Comparison of ENCODE assay signal across 27 cellular contexts in the genomic region with DNA sequence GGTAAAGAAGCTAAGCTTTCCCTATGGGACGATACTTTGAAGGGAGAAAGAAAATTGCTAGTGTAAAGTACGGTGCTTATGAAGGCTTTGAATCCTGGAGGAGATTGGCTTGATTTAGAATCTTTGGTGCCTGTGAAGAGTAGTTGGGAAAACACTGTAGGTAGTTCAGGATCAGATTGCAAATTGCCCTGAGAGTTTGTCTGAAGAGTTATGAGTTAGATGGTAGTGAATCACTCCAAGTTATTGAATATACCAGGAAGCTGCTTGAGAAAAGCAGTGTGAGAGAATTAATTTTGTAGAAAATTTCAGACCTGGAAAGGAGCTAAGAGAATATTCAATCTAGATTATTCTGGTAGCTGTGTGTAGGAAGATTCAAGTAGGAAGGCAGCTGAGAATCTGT. TPM values are rescaled to one million over a fixed set of nuclear protein-coding genes. Genes with fewer than 3 reads are reported as not detected.
DNase-seq lines count a peak whose midpoint lies in the region; ATAC-seq and TF ChIP-seq lines count a peak whose summit lies in the region.
"Had no signal": no experiment of that assay in that cellular context is flagged by ENCODE, and none has a peak within 500 bp of the region (broad histone marks: within the 10 kb centered on the region; RNA-seq: fewer than 3 reads in every experiment).

No MANE protein-coding gene starts in this region.

- peak overlapping the region; percentile 30 for H3K27ac Mint-ChIP-seq in activated naive CD4-positive, alpha-beta T cell treated with anti-CD3 and anti-CD28 coated beads, Interleukin-2, amount 50 U/mL, for 24 hours
- no peak overlapping the region for H3K27ac Mint-ChIP-seq in activated naive CD4-positive, alpha-beta T cell treated with anti-CD3 and anti-CD28 coated beads, Interleukin-2, amount 50 U/mL, for 72 hours
- H3K27ac Mint-ChIP-seq in WTC11 = peak overlapping the region; percentile 66; the same call in 1 of the 2 replicates
- H3K27ac Mint-ChIP-seq: neural progenitor cell; stimulated activated naive CD8-positive, alpha-beta T cell treated with anti-CD3 and anti-CD28 coated beads, Interleukin-15, Interleukin-2, amounts not matched to agents 100 ng/mL and 50 ng/mL, for 24 hours; T-helper 1 cell treated with Interleukin-12 subunit alpha and Interleukin-12 subunit beta and Interleukin-4 antibody, amounts not matched to agents 30 μg/mL and 1 μg/mL, for 36 hours had no signal

- no peak for TF ChIP-seq EP300 in upper lobe of left lung (IDR thresholded peaks at IDR 0.05)

- CTCF ChIA-PET in WTC11 (lab: Charles Lee) = interaction anchor here (1.3 to 1.8 kb wide), 3 partner anchors 9 to 12 kb away, joined by 4 to 9 read pairs (median 5); a partner anchor contains a TSS

- no peaks in the 10 kb centered on the region for H3K27me3 Mint-ChIP-seq in activated naive CD4-positive, alpha-beta T cell treated with anti-CD3 and anti-CD28 coated beads, Interleukin-2, amount 50 U/mL, for 24 hours
- H3K27me3 Mint-ChIP-seq in WTC11 (ENCODE audit: low read depth) = no peaks in the 10 kb centered on the region
- H3K27me3 Mint-ChIP-seq: stimulated activated naive CD8-positive, alpha-beta T cell treated with anti-CD3 and anti-CD28 coated beads, Interleukin-15, Interleukin-2, amounts not matched to agents 100 ng/mL and 50 ng/mL, for 24 hours had no signal

- DNase-seq in activated naive CD4-positive, alpha-beta T cell treated with anti-CD3 and anti-CD28 coated beads, Interleukin-2, amount 50 U/mL, for 72 hours (ENCODE audit: low spot score in 2 of 2) = no peak
- no peak for DNase-seq in WTC11 (ENCODE audit: low spot score)
- DNase-seq in left colon = no peak
- DNase-seq in NCI-H1417 (lab: John Stamatoyannopoulos, UW) = no peak
- no peak for DNase-seq in upper lobe of left lung
- DNase-seq: 8988T; activated gamma-delta T cell; AML-193; aorta; cerebellar nuclear complex; DND-41; MG63; midbrain; NCI-H69; PC-9; small intestine; stimulated activated CD4-positive, alpha-beta T cell treated with anti-CD3 and anti-CD28 coated beads, Interleukin-4, amount 100 ng/mL, for 1 hour had no signal

- POLR2A ChIA-PET in WTC11 (lab: Charles Lee) = no interaction called here

- no peak for TF ChIP-seq POLR2A in upper lobe of left lung (IDR thresholded peaks at IDR 0.05)

- H3K4me1 ChIP-seq in upper lobe of left lung = peaks cover 4 to 21% (median 10%) of the 10 kb centered on the region in 4 donors
- H3K4me1 ChIP-seq: prostate gland had no signal

- H3K9me3 Mint-ChIP-seq in activated naive CD4-positive, alpha-beta T cell treated with anti-CD3 and anti-CD28 coated beads, Interleukin-2, amount 50 U/mL, for 24 hours = no peaks in the 10 kb centered on the region
- no peaks in the 10 kb centered on the region for H3K9me3 Mint-ChIP-seq in activated naive CD4-positive, alpha-beta T cell treated with anti-CD3 and anti-CD28 coated beads, Interleukin-2, amount 50 U/mL, for 72 hours
- H3K9me3 Mint-ChIP-seq in WTC11 = no peaks in the 10 kb centered on the region
- H3K9me3 Mint-ChIP-seq: stimulated activated naive CD8-positive, alpha-beta T cell treated with anti-CD3 and anti-CD28 coated beads, Interleukin-15, Interleukin-2, amounts not matched to agents 100 ng/mL and 50 ng/mL, for 24 hours; T-helper 1 cell treated with Interleukin-12 subunit alpha and Interleukin-12 subunit beta and Interleukin-4 antibody, amounts not matched to agents 30 μg/mL and 1 μg/mL, for 36 hours had no signal

- peaks cover 14% of the 10 kb centered on the region for H3K36me3 Mint-ChIP-seq in activated naive CD4-positive, alpha-beta T cell treated with anti-CD3 and anti-CD28 coated beads, Interleukin-2, amount 50 U/mL, for 24 hours
- H3K36me3 Mint-ChIP-seq in activated naive CD4-positive, alpha-beta T cell treated with anti-CD3 and anti-CD28 coated beads, Interleukin-2, amount 50 U/mL, for 72 hours = peaks cover 0 to 34% of the 10 kb centered on the region in 2 donors
- peaks cover 12% of the 10 kb centered on the region for H3K36me3 Mint-ChIP-seq in WTC11

- no peaks in the 10 kb centered on the region for H3K36me3 ChIP-seq in upper lobe of left lung
- H3K36me3 ChIP-seq: prostate gland, tibial nerve had no signal

- H3K4me3 ChIP-seq in upper lobe of left lung = no peak overlapping the region
- H3K4me3 ChIP-seq: MG63, neural progenitor cell, PC-9, prostate gland, tibial nerve had no signal

- H3K4me1 Mint-ChIP-seq in activated naive CD4-positive, alpha-beta T cell treated with anti-CD3 and anti-CD28 coated beads, Interleukin-2, amount 50 U/mL, for 24 hours = peaks cover 94% of the 10 kb centered on the region
- peaks cover 88% of the 10 kb centered on the region for H3K4me1 Mint-ChIP-seq in WTC11

- no peak overlapping the region for H3K27ac ChIP-seq in upper lobe of left lung
- H3K27ac ChIP-seq: neural progenitor cell, PC-9, prostate gland, tibial nerve, VCaP had no signal

- intact Hi-C loops in left colon (cut with DNase I, micrococcal nuclease) = no loop called here

- WGBS in upper lobe of left lung, 2 donors = 91 to 92% methylated on average over 2 of the region's 2 CpGs

- H3K9me3 ChIP-seq in upper lobe of left lung = no peaks in the 10 kb centered on the region
- H3K9me3 ChIP-seq: MG63, prostate gland, tibial nerve had no signal

- TF ChIP-seq CTCF in WTC11 (IDR thresholded peaks at IDR 0.05) (no peak), upper lobe of left lung (IDR thresholded peaks at IDR 0.05) (no peak)

- H3K4me3 Mint-ChIP-seq in activated naive CD4-positive, alpha-beta T cell treated with anti-CD3 and anti-CD28 coated beads, Interleukin-2, amount 50 U/mL, for 24 hours = no peak overlapping the region
- no peak overlapping the region for H3K4me3 Mint-ChIP-seq in WTC11
- H3K4me3 Mint-ChIP-seq: neural progenitor cell; stimulated activated naive CD8-positive, alpha-beta T cell treated with anti-CD3 and anti-CD28 coated beads, Interleukin-15, Interleukin-2, amounts not matched to agents 100 ng/mL and 50 ng/mL, for 24 hours; T-helper 1 cell treated with Interleukin-12 subunit alpha and Interleukin-12 subunit beta and Interleukin-4 antibody, amounts not matched to agents 30 μg/mL and 1 μg/mL, for 36 hours had no signal

- no peak for ATAC-seq in activated naive CD4-positive, alpha-beta T cell treated with anti-CD3 and anti-CD28 coated beads, Interleukin-2, amount 50 U/mL, for 72 hours
- ATAC-seq in WTC11 (no peak), left colon (peak; percentile 36), GM18511 (IDR thresholded peaks at IDR 0.05; ENCODE audit: unreplicated experiment) (no peak), HG02623 (IDR thresholded peaks at IDR 0.05; ENCODE audit: unreplicated experiment) (no peak), upper lobe of left lung (ENCODE audit: low FRiP score in 2 of 2) (no peak)
- ATAC-seq: HCT116 had no signal

- H3K27me3 ChIP-seq in upper lobe of left lung = no peaks in the 10 kb centered on the region
- H3K27me3 ChIP-seq: MG63, neural progenitor cell, tibial nerve had no signal

TF ChIP-seq in WTC11, 78 proteins besides CTCF, POLR2A, EP300 and RAD21 (continues in another document):
- TF ChIP-seq ESRRA (CRISPR knock-in tag; IDR thresholded peaks at IDR 0.05; ENCODE audit: borderline replicate concordance) (no peak), SMAD3 (CRISPR knock-in tag; IDR thresholded peaks at IDR 0.05; ENCODE audit: borderline replicate concordance) (no peak), ELF4 (CRISPR knock-in tag; IDR thresholded peaks at IDR 0.05; ENCODE audit: low read depth) (no peak), ZBTB21 (CRISPR knock-in tag; IDR thresholded peaks at IDR 0.05; ENCODE audit: borderline replicate concordance) (no peak)
- TF ChIP-seq, protein P1, sequence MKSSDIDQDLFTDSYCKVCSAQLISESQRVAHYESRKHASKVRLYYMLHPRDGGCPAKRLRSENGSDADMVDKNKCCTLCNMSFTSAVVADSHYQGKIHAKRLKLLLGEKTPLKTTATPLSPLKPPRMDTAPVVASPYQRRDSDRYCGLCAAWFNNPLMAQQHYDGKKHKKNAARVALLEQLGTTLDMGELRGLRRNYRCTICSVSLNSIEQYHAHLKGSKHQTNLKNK (CRISPR knock-in tag; IDR thresholded peaks at IDR 0.05) = no peak
- TF ChIP-seq, protein P2, sequence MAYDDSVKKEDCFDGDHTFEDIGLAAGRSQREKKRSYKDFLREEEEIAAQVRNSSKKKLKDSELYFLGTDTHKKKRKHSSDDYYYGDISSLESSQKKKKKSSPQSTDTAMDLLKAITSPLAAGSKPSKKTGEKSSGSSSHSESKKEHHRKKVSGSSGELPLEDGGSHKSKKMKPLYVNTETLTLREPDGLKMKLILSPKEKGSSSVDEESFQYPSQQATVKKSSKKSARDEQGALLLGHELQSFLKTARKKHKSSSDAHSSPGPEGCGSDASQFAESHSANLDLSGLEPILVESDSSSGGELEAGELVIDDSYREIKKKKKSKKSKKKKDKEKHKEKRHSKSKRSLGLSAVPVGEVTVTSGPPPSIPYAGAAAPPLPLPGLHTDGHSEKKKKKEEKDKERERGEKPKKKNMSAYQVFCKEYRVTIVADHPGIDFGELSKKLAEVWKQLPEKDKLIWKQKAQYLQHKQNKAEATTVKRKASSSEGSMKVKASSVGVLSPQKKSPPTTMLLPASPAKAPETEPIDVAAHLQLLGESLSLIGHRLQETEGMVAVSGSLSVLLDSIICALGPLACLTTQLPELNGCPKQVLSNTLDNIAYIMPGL (CRISPR knock-in tag; IDR thresholded peaks at IDR 0.05) = no peak
- TF ChIP-seq, protein P3, sequence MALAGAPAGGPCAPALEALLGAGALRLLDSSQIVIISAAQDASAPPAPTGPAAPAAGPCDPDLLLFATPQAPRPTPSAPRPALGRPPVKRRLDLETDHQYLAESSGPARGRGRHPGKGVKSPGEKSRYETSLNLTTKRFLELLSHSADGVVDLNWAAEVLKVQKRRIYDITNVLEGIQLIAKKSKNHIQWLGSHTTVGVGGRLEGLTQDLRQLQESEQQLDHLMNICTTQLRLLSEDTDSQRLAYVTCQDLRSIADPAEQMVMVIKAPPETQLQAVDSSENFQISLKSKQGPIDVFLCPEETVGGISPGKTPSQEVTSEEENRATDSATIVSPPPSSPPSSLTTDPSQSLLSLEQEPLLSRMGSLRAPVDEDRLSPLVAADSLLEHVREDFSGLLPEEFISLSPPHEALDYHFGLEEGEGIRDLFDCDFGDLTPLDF (CRISPR knock-in tag; IDR thresholded peaks at IDR 0.05) = no peak

RNA-seq across cellular contexts. Expression of a gene that starts 11.5 kb away (rescaled TPM):
- total RNA-seq in activated naive CD4-positive, alpha-beta T cell treated with anti-CD3 and anti-CD28 coated beads, Interleukin-2, amount 50 U/mL, for 72 hours = 10 to 100 TPM; 32.3 to 41.0 TPM
- total RNA-seq in WTC11 (2021) (82.2 to 86.6 TPM (median 83.5 TPM) in 3 replicates), left colon (100 to 1,000 TPM in 1 of 2 donors, 10 to 100 TPM in 1; 89.5 to 106 TPM), upper lobe of left lung (10 to 100 TPM; 23.0 to 48.2 (median 40.0) TPM)

Comparison
In these comparisons a context has a peak if more than half of its experiments do, and no peak if none do; other contexts are left out.
1. H3K27ac Mint-ChIP-seq: peak in activated naive CD4-positive, alpha-beta T cell treated with anti-CD3 and anti-CD28 coated beads, Interleukin-2, amount 50 U/mL, for 24 hours (single experiment) and WTC11 (single experiment); none in activated naive CD4-positive, alpha-beta T cell treated with anti-CD3 and anti-CD28 coated beads, Interleukin-2, amount 50 U/mL, for 72 hours (0 of 2).